1 cellular context compared by ENCODE assay signal in the genomic region with DNA sequence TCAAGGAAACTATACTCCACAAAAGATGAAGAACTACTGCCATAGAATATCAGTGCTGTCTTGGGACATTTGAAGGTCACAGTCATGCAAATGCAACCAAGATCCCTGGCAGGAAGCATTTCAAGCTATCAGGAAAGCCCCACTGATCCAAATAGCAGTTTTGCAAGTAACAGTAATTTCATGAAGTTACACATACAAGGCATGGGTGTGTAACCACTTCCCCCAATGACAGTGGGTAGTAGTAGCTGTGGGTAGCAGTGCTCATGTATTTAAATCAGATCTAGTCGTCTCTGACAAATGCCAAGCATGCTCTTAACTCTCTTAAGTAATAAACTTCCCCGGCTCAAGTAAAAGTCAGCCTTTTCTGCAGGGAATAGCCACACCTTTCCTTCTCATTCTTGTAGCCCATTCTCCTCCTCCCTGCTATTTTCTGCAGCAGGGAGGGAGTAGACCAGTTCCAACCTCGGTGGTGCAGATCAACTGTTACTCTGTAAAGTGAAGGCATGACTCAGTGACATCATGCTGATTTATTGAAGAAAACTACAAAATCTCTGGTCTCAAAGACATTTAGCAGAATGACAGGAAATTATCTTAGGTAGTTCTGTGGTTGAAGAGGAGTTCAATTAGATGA.
TF ChIP-seq lines count a peak whose summit lies in the region.

No MANE protein-coding gene starts in this region.

TF ChIP-seq in HEK293, 187 proteins besides CTCF, POLR2A, EP300 and RAD21 (continued from another document):
- TF ChIP-seq ZSCAN5A (tag by site-specific recombination; IDR thresholded peaks at IDR 0.05) = no peak
- no peak for TF ChIP-seq SCRT1 (tag by site-specific recombination; IDR thresholded peaks at IDR 0.05; ENCODE audit: borderline replicate concordance)
- TF ChIP-seq, protein P1, sequence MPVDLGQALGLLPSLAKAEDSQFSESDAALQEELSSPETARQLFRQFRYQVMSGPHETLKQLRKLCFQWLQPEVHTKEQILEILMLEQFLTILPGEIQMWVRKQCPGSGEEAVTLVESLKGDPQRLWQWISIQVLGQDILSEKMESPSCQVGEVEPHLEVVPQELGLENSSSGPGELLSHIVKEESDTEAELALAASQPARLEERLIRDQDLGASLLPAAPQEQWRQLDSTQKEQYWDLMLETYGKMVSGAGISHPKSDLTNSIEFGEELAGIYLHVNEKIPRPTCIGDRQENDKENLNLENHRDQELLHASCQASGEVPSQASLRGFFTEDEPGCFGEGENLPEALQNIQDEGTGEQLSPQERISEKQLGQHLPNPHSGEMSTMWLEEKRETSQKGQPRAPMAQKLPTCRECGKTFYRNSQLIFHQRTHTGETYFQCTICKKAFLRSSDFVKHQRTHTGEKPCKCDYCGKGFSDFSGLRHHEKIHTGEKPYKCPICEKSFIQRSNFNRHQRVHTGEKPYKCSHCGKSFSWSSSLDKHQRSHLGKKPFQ (tag by site-specific recombination; IDR thresholded peaks at IDR 0.05) = no peak
- no peak for TF ChIP-seq ZNF571 (tag by site-specific recombination; IDR thresholded peaks at IDR 0.05)
- no peak for TF ChIP-seq ZNF623 (tag by site-specific recombination; IDR thresholded peaks at IDR 0.05)
- no peak for TF ChIP-seq ZNF239 (tag by site-specific recombination; IDR thresholded peaks at IDR 0.05)
